ENCODE assay signal across 8 cellular contexts in genomic region chr3:150183619-150184425, GRCh38.
DNase-seq lines count a peak whose midpoint lies in the region; ATAC-seq, FAIRE-seq and TF ChIP-seq lines count a peak whose summit lies in the region.

No MANE protein-coding gene starts in this region.

- no peaks in the 10 kb centered on the region for H3K27me3 ChIP-seq in ovary

- no peaks in the 10 kb centered on the region for H3K36me3 Mint-ChIP-seq in activated naive CD8-positive, alpha-beta T cell treated with anti-CD3 and anti-CD28 coated beads, Interleukin-2, amount 50 U/mL, for 24 hours (ENCODE audit: low read depth)

- H3K27ac Mint-ChIP-seq in activated naive CD8-positive, alpha-beta T cell treated with anti-CD3 and anti-CD28 coated beads, Interleukin-2, amount 50 U/mL, for 24 hours: no peak overlapping the region

- no peaks in the 10 kb centered on the region for H3K4me1 Mint-ChIP-seq in activated naive CD8-positive, alpha-beta T cell treated with anti-CD3 and anti-CD28 coated beads, Interleukin-2, amount 50 U/mL, for 24 hours

- no peak for FAIRE-seq in urothelium cell line (lab: Jason Lieb, UNC)

- H3K27ac ChIP-seq in ovary: no peak overlapping the region

- ATAC-seq in activated naive CD8-positive, alpha-beta T cell treated with anti-CD3 and anti-CD28 coated beads, Interleukin-2, amount 50 U/mL, for 24 hours: peak; percentile 94

- DNase-seq in Daoy (ENCODE audit: low read depth): peak; percentile 86
- peak; percentile 86 for DNase-seq in H4 (ENCODE audit: low spot score)
- DNase-seq in M059J (ENCODE audit: low read depth): peak; percentile 90
- peak; percentile 76 to 87 for DNase-seq in SHP77 (lab: John Stamatoyannopoulos, UW)
- DNase-seq in activated naive CD8-positive, alpha-beta T cell treated with anti-CD3 and anti-CD28 coated beads, Interleukin-2, amount 50 U/mL, for 24 hours: peak; percentile 43
- DNase-seq in cardiac septum (ENCODE audit: low spot score): peak; percentile 82
- DNase-seq in ovary: peak; percentile 49 to 69 (median 65)
- DNase-seq in urothelium cell line (ENCODE audit: low spot score): peak; percentile 73

- TF ChIP-seq CTCF in ovary (IDR thresholded peaks at IDR 0.05): peak; percentile 23 to 45 (median 41)

- intact Hi-C loops in cardiac septum (cut with DNase I) (loop anchor here (1.0 to 10.0 kb wide), 3 partner anchors 33 to 309 kb away; no protein-coding TSS in a partner anchor), ovary (cut with DNase I) (loop anchor here (5.0 to 10.0 kb wide), 3 partner anchors 217 to 879 kb away; no protein-coding TSS in a partner anchor)

- H3K4me1 ChIP-seq in ovary (ENCODE audit: insufficient read depth): no peaks in the 10 kb centered on the region

- H3K4me3 Mint-ChIP-seq in activated naive CD8-positive, alpha-beta T cell treated with anti-CD3 and anti-CD28 coated beads, Interleukin-2, amount 50 U/mL, for 24 hours: no peak overlapping the region

- H3K9me3 Mint-ChIP-seq in activated naive CD8-positive, alpha-beta T cell treated with anti-CD3 and anti-CD28 coated beads, Interleukin-2, amount 50 U/mL, for 24 hours: peaks cover under 1% of the 10 kb centered on the region

- no peak for TF ChIP-seq POLR2A in ovary (IDR thresholded peaks at IDR 0.05)

- TF ChIP-seq EP300 in ovary (IDR thresholded peaks at IDR 0.05): no peak

- H3K9me3 ChIP-seq in ovary: no peaks in the 10 kb centered on the region

- 1 to 2% (median 2%) methylated on average over 22 of the region's 22 CpGs for WGBS in ovary, 3 donors

- peaks cover 6% of the 10 kb centered on the region for H3K27me3 Mint-ChIP-seq in activated naive CD8-positive, alpha-beta T cell treated with anti-CD3 and anti-CD28 coated beads, Interleukin-2, amount 50 U/mL, for 24 hours

- peak overlapping the region; percentile 25 for H3K4me3 ChIP-seq in ovary

- H3K36me3 ChIP-seq in ovary: no peaks in the 10 kb centered on the region
